Comparison of ENCODE assay signal across 1 cellular context in genomic region chr10:44976352-44977198, GRCh38.
TF ChIP-seq lines count a peak whose summit lies in the region.

No MANE protein-coding gene starts in this region.

TF ChIP-seq in HepG2, 621 proteins besides CTCF, POLR2A, EP300 and RAD21 (continued from another document and continues in another):
- TF ChIP-seq HMGXB4 (CRISPR knock-in tag; IDR thresholded peaks at IDR 0.05; ENCODE audit: borderline replicate concordance in 1 of 2, low read depth in 1 of 2) (0 out of 4 replicates have a peak, but pooled peaks of 1 of the 2 experiments have one; percentile 12), ATF1 (CRISPR knock-in tag; IDR thresholded peaks at IDR 0.05) (no peak), FOXK2 (IDR thresholded peaks at IDR 0.05) (no peak), THAP9 (CRISPR knock-in tag; IDR thresholded peaks at IDR 0.05; ENCODE audit: borderline replicate concordance) (peak; percentile 59; the same call in 1 of the 2 replicates), ZBTB2 (CRISPR knock-in tag; IDR thresholded peaks at IDR 0.05; ENCODE audit: low read depth) (peak; percentile 76), ZNF784 (CRISPR knock-in tag; IDR thresholded peaks at IDR 0.05; ENCODE audit: borderline replicate concordance) (no peak), PITX1 (CRISPR knock-in tag; IDR thresholded peaks at IDR 0.05) (no peak), ZNF331 (CRISPR knock-in tag; IDR thresholded peaks at IDR 0.05) (peak; percentile 75), ZNF496 (CRISPR knock-in tag; IDR thresholded peaks at IDR 0.05; ENCODE audit: insufficient replicate concordance) (no peak), ZBTB7B (CRISPR knock-in tag; IDR thresholded peaks at IDR 0.05) (no peak), SCMH1 (CRISPR knock-in tag; IDR thresholded peaks at IDR 0.05; ENCODE audit: borderline replicate concordance) (no peak), HBP1 (CRISPR knock-in tag; IDR thresholded peaks at IDR 0.05; ENCODE audit: low read depth) (no peak), ZNF230 (CRISPR knock-in tag; IDR thresholded peaks at IDR 0.05) (no peak), GTF3A (CRISPR knock-in tag; conservative IDR thresholded peaks at IDR 0.05) (no peak), RFX1 (IDR thresholded peaks at IDR 0.05) (no peak), ZNF138 (CRISPR knock-in tag; IDR thresholded peaks at IDR 0.05; ENCODE audit: low read depth) (0 out of 2 replicates have a peak, but pooled peaks have one; percentile 52), RBAK (CRISPR knock-in tag; IDR thresholded peaks at IDR 0.05) (no peak), KMT2A (CRISPR knock-in tag; IDR thresholded peaks at IDR 0.05) (no peak), ZNF232 (CRISPR knock-in tag; IDR thresholded peaks at IDR 0.05; ENCODE audit: borderline replicate concordance) (peak; percentile 10; the same call in 1 of the 2 replicates), TFAP4 (IDR thresholded peaks at IDR 0.05; ENCODE audit: borderline replicate concordance, low read depth) (no peak), CREM (IDR thresholded peaks at IDR 0.05) (no peak), CREM (CRISPR knock-in tag; IDR thresholded peaks at IDR 0.05) (no peak), PAXIP1 (CRISPR knock-in tag; conservative IDR thresholded peaks at IDR 0.05) (no peak), ZNF75D (CRISPR knock-in tag; IDR thresholded peaks at IDR 0.05; ENCODE audit: borderline replicate concordance) (no peak), PHF8 (CRISPR knock-in tag; IDR thresholded peaks at IDR 0.05) (peak; percentile 37; the same call in 1 of the 2 replicates), CEBPZ (IDR thresholded peaks at IDR 0.05; ENCODE audit: low read length) (no peak), ZNF546 (CRISPR knock-in tag; conservative IDR thresholded peaks at IDR 0.05) (no peak), SNAI1 (CRISPR knock-in tag; IDR thresholded peaks at IDR 0.05; ENCODE audit: borderline replicate concordance) (no peak), CBX2 (IDR thresholded peaks at IDR 0.05; ENCODE audit: low read depth, low read length) (no peak), CBX2 (CRISPR knock-in tag; IDR thresholded peaks at IDR 0.05; ENCODE audit: low read depth) (no peak), ZNF678 (CRISPR knock-in tag; IDR thresholded peaks at IDR 0.05) (no peak), ZNF281 (CRISPR knock-in tag; IDR thresholded peaks at IDR 0.05; ENCODE audit: borderline replicate concordance) (no peak), ETV6 (CRISPR knock-in tag; conservative IDR thresholded peaks at IDR 0.05) (no peak), SP2 (CRISPR knock-in tag; IDR thresholded peaks at IDR 0.05) (no peak; the same call in 1 of the 2 replicates), ZNF337 (CRISPR knock-in tag; IDR thresholded peaks at IDR 0.05; ENCODE audit: borderline replicate concordance, low read depth) (peak; percentile 85; the same call in 1 of the 2 replicates), HNRNPL (IDR thresholded peaks at IDR 0.05; ENCODE audit: low read depth, low read length) (0 out of 2 replicates have a peak, but pooled peaks have one; percentile 50), LBX2 (CRISPR knock-in tag; IDR thresholded peaks at IDR 0.05; ENCODE audit: borderline replicate concordance) (0 out of 2 replicates have a peak, but pooled peaks have one; percentile 20), GATAD1 (CRISPR knock-in tag; IDR thresholded peaks at IDR 0.05) (0 out of 2 replicates have a peak, but pooled peaks have one; percentile 0), ZFP36L2 (CRISPR knock-in tag; IDR thresholded peaks at IDR 0.05) (no peak), NFE2L1 (CRISPR knock-in tag; IDR thresholded peaks at IDR 0.05; ENCODE audit: borderline replicate concordance) (no peak), RBFOX2 (IDR thresholded peaks at IDR 0.05; ENCODE audit: low read depth, low read length) (no peak), RFX5 (IDR thresholded peaks at IDR 0.05; ENCODE audit: low read depth, low read length) (no peak), SALL2 (CRISPR knock-in tag; IDR thresholded peaks at IDR 0.05) (peak; percentile 35; the same call in 1 of the 2 replicates), POLR2G (IDR thresholded peaks at IDR 0.05; ENCODE audit: low read depth, low read length) (peak; percentile 16; the same call in 1 of the 2 replicates), TOPORS (CRISPR knock-in tag; IDR thresholded peaks at IDR 0.05) (no peak)
